ENCODE assay signal across 15 cellular contexts in genomic region chr17:8366231-8366630, GRCh38. TPM values are rescaled to one million over a fixed set of nuclear protein-coding genes. Genes with fewer than 3 reads are reported as not detected.
DNase-seq lines count a peak whose midpoint lies in the region; ATAC-seq and TF ChIP-seq lines count a peak whose summit lies in the region.
"Had no signal": no experiment of that assay in that cellular context is flagged by ENCODE, and none has a peak within 500 bp of the region (broad histone marks: within the 10 kb centered on the region; RNA-seq: fewer than 3 reads in every experiment).

No MANE protein-coding gene starts in this region.

- H3K27ac Mint-ChIP-seq in osteocyte (ENCODE audit: unreplicated experiment): peak overlapping the region; percentile 91
- H3K27ac Mint-ChIP-seq: activated naive CD8-positive, alpha-beta T cell treated with anti-CD3 and anti-CD28 coated beads, Interleukin-2, amount 50 U/mL, for 24 hours had no signal

- no peaks in the 10 kb centered on the region for H3K27me3 Mint-ChIP-seq in osteocyte (ENCODE audit: unreplicated experiment)
- H3K27me3 Mint-ChIP-seq: activated naive CD8-positive, alpha-beta T cell treated with anti-CD3 and anti-CD28 coated beads, Interleukin-2, amount 50 U/mL, for 24 hours; CD4-positive, alpha-beta memory T cell had no signal

- H3K36me3 Mint-ChIP-seq in osteocyte (ENCODE audit: unreplicated experiment): peaks cover 22% of the 10 kb centered on the region

- H3K9me3 Mint-ChIP-seq in osteocyte (ENCODE audit: unreplicated experiment): no peaks in the 10 kb centered on the region
- H3K9me3 Mint-ChIP-seq: activated naive CD8-positive, alpha-beta T cell treated with anti-CD3 and anti-CD28 coated beads, Interleukin-2, amount 50 U/mL, for 24 hours; CD4-positive, alpha-beta memory T cell had no signal

- H3K4me1 Mint-ChIP-seq in osteocyte (ENCODE audit: unreplicated experiment): peaks cover 20% of the 10 kb centered on the region

- no peak overlapping the region for H3K4me3 ChIP-seq in fibroblast of mammary gland (ENCODE audit: control insufficient read depth, low read depth, low read length)
- H3K4me3 ChIP-seq: K562 had no signal

- TF ChIP-seq POLR2A in GM18505 (IDR thresholded peaks at IDR 0.05; ENCODE audit: borderline replicate concordance, extremely low read depth, insufficient read depth, insufficient read length): no peak

- ATAC-seq in SK-N-SH treated with all-trans-retinoic acid at 6 μM for 48 hours (peak; percentile 94), GM18505 (IDR thresholded peaks at IDR 0.05; ENCODE audit: unreplicated experiment) (no peak), GM18868 (IDR thresholded peaks at IDR 0.05; ENCODE audit: unreplicated experiment) (no peak)
- ATAC-seq: activated naive CD8-positive, alpha-beta T cell treated with anti-CD3 and anti-CD28 coated beads, Interleukin-2, amount 50 U/mL, for 24 hours; K562 had no signal

- no peak overlapping the region for H3K4me3 Mint-ChIP-seq in osteocyte (ENCODE audit: unreplicated experiment)
- H3K4me3 Mint-ChIP-seq: activated naive CD8-positive, alpha-beta T cell treated with anti-CD3 and anti-CD28 coated beads, Interleukin-2, amount 50 U/mL, for 24 hours; CD4-positive, alpha-beta memory T cell had no signal

- DNase-seq in Daoy (ENCODE audit: low read depth) (peak; percentile 17), fibroblast of mammary gland (ENCODE audit: low read depth) (peak; percentile 81), osteocyte (ENCODE audit: extremely low spot score, unreplicated experiment) (no peak), NCI-H1048 (lab: John Stamatoyannopoulos, UW) (no peak)
- DNase-seq in effector CD8-positive, alpha-beta T cell (lab: John Stamatoyannopoulos, UW): no peak
- DNase-seq: activated naive CD8-positive, alpha-beta T cell treated with anti-CD3 and anti-CD28 coated beads, Interleukin-2, amount 50 U/mL, for 24 hours; CD4-positive, alpha-beta memory T cell; erythroblast; NCI-H2171 had no signal

- TF ChIP-seq CTCF in fibroblast of mammary gland (conservative IDR thresholded peaks at IDR 0.05; ENCODE audit: control insufficient read depth, insufficient read depth, low read depth, low read length) (no peak), osteocyte (IDR thresholded peaks at IDR 0.05) (no peak)

TF ChIP-seq in SK-N-SH treated with all-trans-retinoic acid at 6 μM for 48 hours, 23 proteins besides CTCF, POLR2A, EP300 and RAD21 (continues in another document):
- TF ChIP-seq ZNF70 (CRISPR knock-in tag; IDR thresholded peaks at IDR 0.05) (no peak), ARNTL (CRISPR knock-in tag; IDR thresholded peaks at IDR 0.05; ENCODE audit: borderline replicate concordance, low read depth) (no peak), CSRNP3 (CRISPR knock-in tag; IDR thresholded peaks at IDR 0.05) (no peak), OSR1 (CRISPR knock-in tag; IDR thresholded peaks at IDR 0.05) (no peak), SNAI2 (CRISPR knock-in tag; IDR thresholded peaks at IDR 0.05) (no peak), ZFP3 (CRISPR knock-in tag; IDR thresholded peaks at IDR 0.05) (0 out of 2 replicates have a peak, but pooled peaks have one; percentile 48), ZNF565 (CRISPR knock-in tag; conservative IDR thresholded peaks at IDR 0.05; ENCODE audit: low read depth) (no peak), CSDC2 (CRISPR knock-in tag; IDR thresholded peaks at IDR 0.05) (no peak), ISL1 (CRISPR knock-in tag; IDR thresholded peaks at IDR 0.05) (peak; percentile 89), ESRRG (CRISPR knock-in tag; IDR thresholded peaks at IDR 0.05) (no peak), GLIS3 (CRISPR knock-in tag; IDR thresholded peaks at IDR 0.05) (no peak), PATZ1 (CRISPR knock-in tag; IDR thresholded peaks at IDR 0.05; ENCODE audit: borderline replicate concordance) (no peak), CREB5 (CRISPR knock-in tag; IDR thresholded peaks at IDR 0.05; ENCODE audit: low read depth) (peak; percentile 45; the same call in 1 of the 2 replicates), TCF4 (CRISPR knock-in tag; IDR thresholded peaks at IDR 0.05; ENCODE audit: borderline replicate concordance) (no peak), RARB (CRISPR knock-in tag; IDR thresholded peaks at IDR 0.05) (no peak), PPARA (CRISPR knock-in tag; IDR thresholded peaks at IDR 0.05; ENCODE audit: borderline replicate concordance) (no peak), POU6F1 (CRISPR knock-in tag; IDR thresholded peaks at IDR 0.05; ENCODE audit: borderline replicate concordance, low read depth) (no peak), ZFP30 (CRISPR knock-in tag; IDR thresholded peaks at IDR 0.05) (no peak), ZNF8 (CRISPR knock-in tag; IDR thresholded peaks at IDR 0.05) (no peak), BACH2 (CRISPR knock-in tag; IDR thresholded peaks at IDR 0.05; ENCODE audit: borderline replicate concordance) (no peak), ZC3H10 (CRISPR knock-in tag; IDR thresholded peaks at IDR 0.05) (no peak)

RNA-seq across cellular contexts. Expression of gene RPL26, which starts 16.8 kb away (rescaled TPM):
- 4,153 and 4,235 TPM in 2 replicates for total RNA-seq in Daoy (2014; rRNA removed; shearing (Covaris generic))
- total RNA-seq in osteocyte: 1,600 and 1,654 TPM in 2 replicates

RNA-seq across cellular contexts. Expression of gene ODF4, which starts 26.6 kb away (rescaled TPM):
- not detected in 2 replicates for total RNA-seq in Daoy (2014; rRNA removed; shearing (Covaris generic))
- total RNA-seq in osteocyte: not detected in 2 replicates
- total RNA-seq: CD4-positive, alpha-beta memory T cell; K562; kidney epithelial cell; RPMI7951 had no signal

RNA-seq across cellular contexts. Expression of gene RNF222, which starts 31.4 kb away (rescaled TPM):
- total RNA-seq in Daoy (2014; rRNA removed; shearing (Covaris generic)): not detected in 2 replicates
- not detected in 2 replicates for total RNA-seq in osteocyte
- total RNA-seq: K562, kidney epithelial cell, RPMI7951 had no signal

RNA-seq across cellular contexts. Expression of gene ARHGEF15, which starts 56.2 kb away (rescaled TPM):
- total RNA-seq in Daoy (2014; rRNA removed; shearing (Covaris generic)): not detected in 2 replicates
- total RNA-seq in osteocyte: not detected in 2 replicates
- total RNA-seq: CD4-positive, alpha-beta memory T cell; K562; RPMI7951 had no signal

Comparison
In these comparisons a context has a peak if more than half of its experiments do, and no peak if none do; other contexts are left out.
1. DNase-seq: peak in Daoy (single experiment) and fibroblast of mammary gland (single experiment); none in osteocyte (single experiment), NCI-H1048 (single experiment) and effector CD8-positive, alpha-beta T cell (single experiment).